Comparison of ENCODE assay signal across 33 cellular contexts in genomic region chr9:117044241-117044640, GRCh38.
DNase-seq lines count a peak whose midpoint lies in the region; ATAC-seq, FAIRE-seq and TF ChIP-seq lines count a peak whose summit lies in the region.
"Had no signal": no experiment of that assay in that cellular context is flagged by ENCODE, and none has a peak within 500 bp of the region (broad histone marks: within the 10 kb centered on the region; RNA-seq: fewer than 3 reads in every experiment).

No MANE protein-coding gene starts in this region.

- no peak for TF ChIP-seq EP300 in SK-N-SH (IDR thresholded peaks at IDR 0.05; ENCODE audit: borderline replicate concordance in 1 of 2, low read depth in 1 of 2, low read length in 1 of 2)
- TF ChIP-seq EP300 in K562 (IDR thresholded peaks at IDR 0.05; ENCODE audit: low read length) = no peak

- H3K9me3 Mint-ChIP-seq in effector memory CD8-positive, alpha-beta T cell = peaks cover 2 to 10% of the 10 kb centered on the region in 2 donors
- H3K9me3 Mint-ChIP-seq: activated naive CD4-positive, alpha-beta T cell treated with anti-CD3 and anti-CD28 coated beads, Interleukin-2, amount 10 ng/mL, durations not matched to agents 7 days and 5 days; brain; CD8-positive, alpha-beta T cell; mesothelial cell of epicardium had no signal

- no peak overlapping the region for H3K4me3 ChIP-seq in SK-N-SH (ENCODE audit: low read depth in 2 of 2, low read length in 1 of 2)
- H3K4me3 ChIP-seq in K562 = no peak overlapping the region
- no peak overlapping the region for H3K4me3 ChIP-seq in iPS DF 6.9 (ENCODE audit: low read length)
- H3K4me3 ChIP-seq: dorsolateral prefrontal cortex, gastrocnemius medialis, hepatocyte, Peyer's patch, prostate gland, stomach, thyroid gland, uterus had no signal

- WGBS in SK-N-SH (ENCODE audit: low lambda C conversion rate) = 58% methylated on average over 3 of the region's 4 CpGs
- 0% methylated on average over 4 of the region's 4 CpGs for WGBS in K562 (ENCODE audit: insufficient coverage, low coverage, missing lambda C conversion rate)
- no CpG with 5 or more reads among the region's 4 CpGs for WGBS in iPS DF 6.9 (ENCODE audit: insufficient coverage, insufficient read length)

- ATAC-seq in SK-N-SH treated with all-trans-retinoic acid at 6 μM for 48 hours (no peak), K562 (no peak), HG03571 (IDR thresholded peaks at IDR 0.05; ENCODE audit: unreplicated experiment) (no peak), left cardiac atrium (no peak)
- ATAC-seq in effector memory CD8-positive, alpha-beta T cell (replicated peaks) = no peak
- ATAC-seq: activated CD8-positive, alpha-beta T cell treated with anti-CD3 and anti-CD28 coated beads, Interleukin-2, amount 10 ng/mL, durations not matched to agents 7 days and 5 days; CD8-positive, alpha-beta T cell; gastrocnemius medialis; left ventricle myocardium superior; sciatic nerve had no signal

- H3K27me3 ChIP-seq in SK-N-SH (ENCODE audit: insufficient read depth) (no peaks in the 10 kb centered on the region), K562 (ENCODE audit: control insufficient read depth in 2 of 2, insufficient read depth in 2 of 2, low read length in 2 of 2) (no peaks in the 10 kb centered on the region), iPS DF 6.9 (ENCODE audit: control insufficient read depth, insufficient read depth, low read length) (no peaks in the 10 kb centered on the region)
- H3K27me3 ChIP-seq: dorsolateral prefrontal cortex, gastrocnemius medialis, hepatocyte, Peyer's patch, stomach, thyroid gland, uterus had no signal

- H3K9me3 ChIP-seq in SK-N-SH = no peaks in the 10 kb centered on the region
- H3K9me3 ChIP-seq in K562 (replicated peaks; ENCODE audit: control insufficient read depth, insufficient read depth, low read depth, low read length) = no peaks in the 10 kb centered on the region
- H3K9me3 ChIP-seq in iPS DF 6.9 (ENCODE audit: control insufficient read depth, insufficient read depth, low read length) = no peaks in the 10 kb centered on the region
- H3K9me3 ChIP-seq: gastrocnemius medialis, Peyer's patch, prostate gland, stomach, thyroid gland, uterus had no signal

- H3K27ac ChIP-seq in SK-N-SH (ENCODE audit: low read depth in 2 of 2, low read length in 1 of 2) (no peak overlapping the region), K562 (ENCODE audit: extremely low read depth, low read depth, low read length) (no peak overlapping the region), iPS DF 6.9 (ENCODE audit: low read length) (no peak overlapping the region)
- H3K27ac ChIP-seq: dorsolateral prefrontal cortex, gastrocnemius medialis, hepatocyte, Peyer's patch, prostate gland, stomach, thyroid gland, uterus had no signal

- no peak overlapping the region for H3K27ac Mint-ChIP-seq in effector memory CD8-positive, alpha-beta T cell
- H3K27ac Mint-ChIP-seq: activated CD8-positive, alpha-beta T cell treated with anti-CD3 and anti-CD28 coated beads, Interleukin-2, amount 10 ng/mL, durations not matched to agents 7 days and 5 days; activated naive CD4-positive, alpha-beta T cell treated with anti-CD3 and anti-CD28 coated beads, Interleukin-2, amount 10 ng/mL, durations not matched to agents 7 days and 5 days; B cell; brain; CD8-positive, alpha-beta T cell; mesothelial cell of epicardium; naive B cell had no signal

- H3K27me3 Mint-ChIP-seq in effector memory CD8-positive, alpha-beta T cell = no peaks in the 10 kb centered on the region
- H3K27me3 Mint-ChIP-seq: activated naive CD4-positive, alpha-beta T cell treated with anti-CD3 and anti-CD28 coated beads, Interleukin-2, amount 10 ng/mL, durations not matched to agents 7 days and 5 days; B cell; naive B cell had no signal

- H3K9ac ChIP-seq in SK-N-SH = no peak overlapping the region
- H3K9ac ChIP-seq in K562 (ENCODE audit: insufficient read depth in 1 of 2, low read depth in 2 of 2, low read length in 2 of 2) = no peak overlapping the region

- no peak for TF ChIP-seq POLR2A in K562 (conservative IDR thresholded peaks at IDR 0.05)

- H3K36me3 Mint-ChIP-seq in effector memory CD8-positive, alpha-beta T cell (ENCODE audit: insufficient read depth) = no peaks in the 10 kb centered on the region
- H3K36me3 Mint-ChIP-seq: activated naive CD4-positive, alpha-beta T cell treated with anti-CD3 and anti-CD28 coated beads, Interleukin-2, amount 10 ng/mL, durations not matched to agents 7 days and 5 days; brain; CD8-positive, alpha-beta T cell; mesothelial cell of epicardium; naive B cell had no signal

- H3K9me1 ChIP-seq in K562 (ENCODE audit: control insufficient read depth, insufficient read depth, low read length) = no peaks in the 10 kb centered on the region

- no peak for FAIRE-seq in K562 (lab: Jason Lieb, UNC)
- FAIRE-seq: islet of Langerhans had no signal

- no peaks in the 10 kb centered on the region for H3K36me3 ChIP-seq in SK-N-SH (replicated peaks in 1 of 2; ENCODE audit: control insufficient read depth in 1 of 2, insufficient read depth in 2 of 2, low read length in 1 of 2)
- H3K36me3 ChIP-seq in K562 (ENCODE audit: control insufficient read depth, insufficient read depth, low read length) = no peaks in the 10 kb centered on the region
- H3K36me3 ChIP-seq in iPS DF 6.9 (ENCODE audit: control insufficient read depth, insufficient read depth, low read length) = no peaks in the 10 kb centered on the region
- H3K36me3 ChIP-seq: gastrocnemius medialis, Peyer's patch, prostate gland, stomach, thyroid gland, uterus had no signal

- intact Hi-C loops in K562 (cut with micrococcal nuclease) = no loop called here
- intact Hi-C loops in left cardiac atrium (cut with DNase I) = no loop called here

- H3K4me3 Mint-ChIP-seq in effector memory CD8-positive, alpha-beta T cell = no peak overlapping the region
- H3K4me3 Mint-ChIP-seq: activated CD8-positive, alpha-beta T cell treated with anti-CD3 and anti-CD28 coated beads, Interleukin-2, amount 10 ng/mL, durations not matched to agents 7 days and 5 days; activated naive CD4-positive, alpha-beta T cell treated with anti-CD3 and anti-CD28 coated beads, Interleukin-2, amount 10 ng/mL, durations not matched to agents 7 days and 5 days; B cell; brain; CD8-positive, alpha-beta T cell; mesothelial cell of epicardium; naive B cell had no signal

- H3F3A ChIP-seq in SK-N-SH (replicated peaks; ENCODE audit: insufficient read depth) = no peaks in the 10 kb centered on the region

- no peaks in the 10 kb centered on the region for H3K9me2 ChIP-seq in SK-N-SH

- peak; percentile 9 for DNase-seq in SK-N-SH
- DNase-seq in K562 (ENCODE audit: extremely low read depth in 1 of 4, low spot score in 3 of 4) = no peak
- DNase-seq in iPS DF 6.9 (ENCODE audit: low read depth, low spot score) = peak; percentile 31
- no peak for DNase-seq in effector memory CD8-positive, alpha-beta T cell
- no peak for DNase-seq in left cardiac atrium
- DNase-seq: ACHN; activated CD4-positive, alpha-beta T cell treated with anti-CD3 and anti-CD28 coated beads for 4 hours; activated CD8-positive, alpha-beta T cell treated with anti-CD3 and anti-CD28 coated beads, Interleukin-2, amount 10 ng/mL, durations not matched to agents 7 days and 5 days; activated naive CD4-positive, alpha-beta T cell treated with anti-CD3 and anti-CD28 coated beads, Interleukin-2, amount 10 ng/mL, durations not matched to agents 7 days and 5 days; CD8-positive, alpha-beta T cell; gastrocnemius medialis; Kasumi-1; left ventricle myocardium superior; naive B cell; NCI-H1436 treated with DMSO at 0.1 percent for 48 hours; NCI-H510A treated with DMSO at 0.1 percent for 48 hours; nucleus accumbens; Peyer's patch; SHP77; stimulated activated CD4-positive, alpha-beta T cell treated with anti-CD3 and anti-CD28 coated beads, Interleukin-4, amount 100 ng/mL, for 1 hour; stomach; thyroid gland; uterus had no signal

- BruUV-seq in K562 (replicated peaks; lab: Mats Ljungman, UMichigan) = no TSS peak

- POLR2A ChIA-PET in SK-N-SH (lab: Yijun Ruan, JAX) (no interaction called here), K562 (lab: Yijun Ruan, JAX) (no interaction called here)

- no peak for TF ChIP-seq CTCF in SK-N-SH (IDR thresholded peaks at IDR 0.05)
- no peak for TF ChIP-seq CTCF in K562 (IDR thresholded peaks at IDR 0.05 in 2 of 3, conservative IDR thresholded peaks at IDR 0.05 in 1 of 3; ENCODE audit: insufficient read depth in 2 of 3, low read depth in 1 of 3, low read length in 3 of 3)

- TF ChIP-seq RAD21 in SK-N-SH (IDR thresholded peaks at IDR 0.05; ENCODE audit: low read length) = no peak
- no peak for TF ChIP-seq RAD21 in K562 (CRISPR knock-in tag; conservative IDR thresholded peaks at IDR 0.05 in 1 of 2, IDR thresholded peaks at IDR 0.05 in 1 of 2)

- H3K4me1 Mint-ChIP-seq in effector memory CD8-positive, alpha-beta T cell (ENCODE audit: low read depth in 2 of 2) = no peaks in the 10 kb centered on the region
- H3K4me1 Mint-ChIP-seq: activated naive CD4-positive, alpha-beta T cell treated with anti-CD3 and anti-CD28 coated beads, Interleukin-2, amount 10 ng/mL, durations not matched to agents 7 days and 5 days; B cell; brain; mesothelial cell of epicardium; naive B cell had no signal

- H3K4me2 ChIP-seq in SK-N-SH (no peak overlapping the region), K562 (ENCODE audit: insufficient read depth, low read length) (no peak overlapping the region)
- H3K4me2 ChIP-seq: hepatocyte had no signal

- H3K4me1 ChIP-seq in SK-N-SH (ENCODE audit: control insufficient read depth in 1 of 2, insufficient read depth in 2 of 2, low read depth in 1 of 2, low read length in 1 of 2) (peaks cover 0 to 3% of the 10 kb centered on the region in 2 experiments; a peak in 1 of 4 replicates), K562 (replicated peaks in 1 of 2; ENCODE audit: control insufficient read depth in 2 of 2, insufficient read depth in 2 of 2, low read length in 2 of 2) (no peaks in the 10 kb centered on the region), iPS DF 6.9 (ENCODE audit: control insufficient read depth, insufficient read depth, low read length) (peaks cover 2% of the 10 kb centered on the region; the same call in 1 of the 2 replicates)
- H3K4me1 ChIP-seq: gastrocnemius medialis, Peyer's patch, prostate gland, stomach, thyroid gland, uterus had no signal

- H3K79me2 ChIP-seq in SK-N-SH (ENCODE audit: insufficient read depth) (no peaks in the 10 kb centered on the region), K562 (ENCODE audit: control insufficient read depth, insufficient read depth, low read length) (no peaks in the 10 kb centered on the region)
- H3K79me2 ChIP-seq: hepatocyte had no signal

- no peak overlapping the region for H2AFZ ChIP-seq in SK-N-SH (ENCODE audit: low read depth)
- no peak overlapping the region for H2AFZ ChIP-seq in K562 (ENCODE audit: low read depth, low read length)
- H2AFZ ChIP-seq: hepatocyte had no signal

- CTCF ChIA-PET in SK-N-SH (lab: Yijun Ruan, JAX) = no interaction called here
- CTCF ChIA-PET in K562 (lab: Yijun Ruan, JAX; ENCODE audit: low intra/inter-chr PET ratio) = no interaction called here

- in situ Hi-C loops in K562 (cut with MboI) = no loop called here

- H4K20me1 ChIP-seq in SK-N-SH (ENCODE audit: insufficient read depth) (no peaks in the 10 kb centered on the region), K562 (replicated peaks; ENCODE audit: control insufficient read depth, insufficient read depth, low read length) (no peaks in the 10 kb centered on the region)

TF ChIP-seq in K562, 482 proteins besides CTCF, POLR2A, EP300 and RAD21:
- TF ChIP-seq CCNT2 (IDR thresholded peaks at IDR 0.05; ENCODE audit: borderline replicate concordance, extremely low read depth, insufficient read length, low read depth, low read length) (no peak), RFX1 (IDR thresholded peaks at IDR 0.05) (peak; percentile 55)

Comparison
In these comparisons a context has a peak if more than half of its experiments do, and no peak if none do; other contexts are left out.
1. DNase-seq: peak in SK-N-SH (single experiment) and iPS DF 6.9 (single experiment); none in K562 (0 of 4), effector memory CD8-positive, alpha-beta T cell (0 of 3) and left cardiac atrium (single experiment).